Comparison of ENCODE assay signal across 1 cellular context in genomic region chr10:95196053-95196452, GRCh38.
TF ChIP-seq lines count a peak whose summit lies in the region.

No MANE protein-coding gene starts in this region.

TF ChIP-seq in GM23338, 12 proteins besides CTCF, POLR2A, EP300 and RAD21 (continued from another document):
- TF ChIP-seq ZNF462 (CRISPR knock-in tag; IDR thresholded peaks at IDR 0.05), result no peak
- no peak for TF ChIP-seq EZH2phosphoT487 (IDR thresholded peaks at IDR 0.05; ENCODE audit: unreplicated experiment)
- no peak for TF ChIP-seq STAT1 (IDR thresholded peaks at IDR 0.05; ENCODE audit: unreplicated experiment)
- no peak for TF ChIP-seq JUNB (IDR thresholded peaks at IDR 0.05; ENCODE audit: unreplicated experiment)
- no peak for TF ChIP-seq EZH2 (IDR thresholded peaks at IDR 0.05; ENCODE audit: low read depth, unreplicated experiment)
